In genomic region chr2:121103969-121104368, GRCh38 we compare ENCODE assay signal across 1 cellular context.
TF ChIP-seq lines count a peak whose summit lies in the region.

No MANE protein-coding gene starts in this region.

TF ChIP-seq in HEK293, 187 proteins besides CTCF, POLR2A, EP300 and RAD21 (continued from another document):
- TF ChIP-seq ZNF518A (tag by site-specific recombination; conservative IDR thresholded peaks at IDR 0.05; ENCODE audit: low read depth) (no peak), ZFHX2 (tag by site-specific recombination; conservative IDR thresholded peaks at IDR 0.05) (peak; percentile 74), SP7 (tag by site-specific recombination; IDR thresholded peaks at IDR 0.05) (no peak), GLIS2 (tag by site-specific recombination; IDR thresholded peaks at IDR 0.05) (no peak), ZNF140 (tag by site-specific recombination; IDR thresholded peaks at IDR 0.05) (no peak)
